15 cellular contexts compared by ENCODE assay signal in the genomic region with DNA sequence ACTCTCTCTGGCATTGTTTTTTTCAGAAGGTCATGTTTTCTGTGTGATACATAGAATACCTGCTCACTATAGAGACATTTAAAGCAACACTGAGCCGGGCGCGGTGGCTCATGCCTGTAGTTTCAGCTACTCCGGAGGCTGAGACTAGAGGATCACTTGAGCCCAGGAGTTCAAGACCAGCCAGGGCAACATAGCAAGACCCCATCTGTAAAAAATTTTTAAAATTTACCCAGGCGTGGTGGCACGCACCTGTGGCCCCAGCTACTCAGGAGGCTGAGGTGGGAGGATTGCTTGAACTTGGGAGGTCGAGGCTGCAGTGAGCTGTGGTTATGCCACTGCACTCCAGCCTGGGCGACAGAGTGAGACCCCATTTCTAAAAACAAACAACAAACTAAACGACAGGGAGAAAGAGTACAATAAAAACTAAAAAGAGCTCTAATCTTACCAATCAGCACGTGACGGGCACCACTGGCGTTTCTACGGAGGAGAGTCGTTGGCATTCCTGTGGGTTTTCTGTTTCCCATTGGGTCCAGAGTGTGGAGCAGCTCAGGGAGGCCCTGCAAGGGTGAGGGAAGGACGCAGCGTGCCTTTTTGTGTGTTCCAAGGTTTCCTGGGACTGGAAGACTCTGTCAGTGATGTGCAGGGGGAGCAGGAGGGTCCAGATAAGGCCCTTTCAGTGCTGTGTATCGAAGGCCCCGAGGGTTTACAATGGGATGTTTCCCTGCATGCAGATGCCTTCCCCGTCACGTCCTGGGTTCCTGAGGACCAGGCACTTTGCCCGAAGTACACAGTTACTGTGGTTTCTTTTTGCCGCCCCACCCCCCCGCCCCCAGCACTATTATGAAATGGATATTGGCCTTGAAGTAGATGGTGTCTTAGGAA. TPM values are rescaled to one million over a fixed set of nuclear protein-coding genes. Genes with fewer than 3 reads are reported as not detected.
DNase-seq lines count a peak whose midpoint lies in the region; ATAC-seq and TF ChIP-seq lines count a peak whose summit lies in the region.
"Had no signal": no experiment of that assay in that cellular context is flagged by ENCODE, and none has a peak within 500 bp of the region (broad histone marks: within the 10 kb centered on the region; RNA-seq: fewer than 3 reads in every experiment).

No MANE protein-coding gene starts in this region.

- CTCF ChIA-PET in MCF 10A (lab: Yijun Ruan, JAX), result interaction anchor here (0.6 to 3.2 kb wide), 32 partner anchors 24 to 518 kb away, joined by 3 to 45 read pairs (median 4); no protein-coding TSS in a partner anchor

- peaks cover 13% of the 10 kb centered on the region for H3K4me1 Mint-ChIP-seq in MCF 10A (ENCODE audit: insufficient read depth, unreplicated experiment)
- H3K4me1 Mint-ChIP-seq: stimulated activated effector memory CD8-positive, alpha-beta T cell treated with anti-CD3 and anti-CD28 coated beads, Interleukin-12 subunit alpha, Interleukin-12 subunit beta, amount 100 ng/mL, for 72 hours had no signal

- H3K4me1 ChIP-seq in right cardiac atrium (ENCODE audit: control insufficient read depth, insufficient read depth, low read length), result no peaks in the 10 kb centered on the region
- no peaks in the 10 kb centered on the region for H3K4me1 ChIP-seq in colonic mucosa

- no peak overlapping the region for H3K9ac ChIP-seq in colonic mucosa (ENCODE audit: low read depth in 2 of 2, low read length in 2 of 2)

- H3K9me3 ChIP-seq in right cardiac atrium (ENCODE audit: control insufficient read depth, low read length), result no peaks in the 10 kb centered on the region
- no peaks in the 10 kb centered on the region for H3K9me3 ChIP-seq in colonic mucosa
- H3K9me3 ChIP-seq: SJCRH30 had no signal

- no peaks in the 10 kb centered on the region for H3K9me3 Mint-ChIP-seq in MCF 10A (ENCODE audit: unreplicated experiment)
- H3K9me3 Mint-ChIP-seq: naive thymus-derived CD4-positive, alpha-beta T cell; stimulated activated effector memory CD8-positive, alpha-beta T cell treated with anti-CD3 and anti-CD28 coated beads, Interleukin-12 subunit alpha, Interleukin-12 subunit beta, amount 100 ng/mL, for 72 hours had no signal

- H3K27ac ChIP-seq in right cardiac atrium (ENCODE audit: low read length) (peak overlapping the region; percentile 57), colonic mucosa (no peak overlapping the region)
- H3K27ac ChIP-seq: SJCRH30 had no signal

- H3K4me3 ChIP-seq in right cardiac atrium (ENCODE audit: low read length) (no peak overlapping the region), colonic mucosa (no peak overlapping the region)
- H3K4me3 ChIP-seq: SJCRH30 had no signal

- TF ChIP-seq CTCF in MCF 10A (IDR thresholded peaks at IDR 0.05; ENCODE audit: unreplicated experiment) (no peak), colonic mucosa (IDR thresholded peaks at IDR 0.05) (no peak)

- H3K27me3 Mint-ChIP-seq in MCF 10A (ENCODE audit: insufficient read depth, unreplicated experiment), result peaks cover 5% of the 10 kb centered on the region
- H3K27me3 Mint-ChIP-seq: naive thymus-derived CD4-positive, alpha-beta T cell had no signal

- H3K36me3 ChIP-seq in colonic mucosa, result no peaks in the 10 kb centered on the region
- H3K36me3 ChIP-seq: SJCRH30 had no signal

- H3K36me3 Mint-ChIP-seq in MCF 10A (ENCODE audit: insufficient read depth, unreplicated experiment), result no peaks in the 10 kb centered on the region
- H3K36me3 Mint-ChIP-seq: naive thymus-derived CD4-positive, alpha-beta T cell; stimulated activated effector memory CD8-positive, alpha-beta T cell treated with anti-CD3 and anti-CD28 coated beads, Interleukin-12 subunit alpha, Interleukin-12 subunit beta, amount 100 ng/mL, for 72 hours had no signal

- H3K27ac Mint-ChIP-seq in MCF 10A (ENCODE audit: low read depth, unreplicated experiment), result no peak overlapping the region
- H3K27ac Mint-ChIP-seq: stimulated activated effector memory CD8-positive, alpha-beta T cell treated with anti-CD3 and anti-CD28 coated beads, Interleukin-12 subunit alpha, Interleukin-12 subunit beta, amount 100 ng/mL, for 72 hours had no signal

- peak; percentile 4 to 21 for ATAC-seq in right cardiac atrium
- ATAC-seq: naive thymus-derived CD4-positive, alpha-beta T cell; stimulated activated effector memory CD8-positive, alpha-beta T cell treated with anti-CD3 and anti-CD28 coated beads, Interleukin-12 subunit alpha, Interleukin-12 subunit beta, amount 100 ng/mL, for 72 hours had no signal

- POLR2A ChIA-PET in MCF 10A (lab: Yijun Ruan, JAX), result interaction anchor here (0.9 to 1.8 kb wide), 9 partner anchors 10 to 271 kb away, joined by 3 to 11 read pairs (median 5); no protein-coding TSS in a partner anchor

- peak; percentile 89 for DNase-seq in H4 (ENCODE audit: low spot score)
- peak; percentile 49 for DNase-seq in MCF 10A (ENCODE audit: unreplicated experiment)
- peak in 2 of 3 donors; percentile 80 to 84 for DNase-seq in right cardiac atrium
- peak; percentile 61 for DNase-seq in stromal cell of bone marrow (ENCODE audit: low read depth)
- no peak for DNase-seq in COLO829 (ENCODE audit: low spot score)
- no peak for DNase-seq in colonic mucosa
- DNase-seq in germinal center (ENCODE audit: low spot score), result no peak
- no peak for DNase-seq in 8988T
- DNase-seq: activated CD4-positive, alpha-beta T cell treated with anti-CD3 and anti-CD28 coated beads for 4 hours; activated gamma-delta T cell treated with Interleukin-2 at 50 U/mL for 16 hours; effector CD8-positive, alpha-beta T cell; Kasumi-1; SJCRH30 had no signal

- H3K4me3 Mint-ChIP-seq in MCF 10A (ENCODE audit: unreplicated experiment), result no peak overlapping the region
- H3K4me3 Mint-ChIP-seq: naive thymus-derived CD4-positive, alpha-beta T cell; stimulated activated effector memory CD8-positive, alpha-beta T cell treated with anti-CD3 and anti-CD28 coated beads, Interleukin-12 subunit alpha, Interleukin-12 subunit beta, amount 100 ng/mL, for 72 hours had no signal

- BruUV-seq in MCF 10A (replicated peaks; lab: Mats Ljungman, UMichigan), result no TSS peak

- WGBS in right cardiac atrium, result 67% methylated on average over 23 of the region's 23 CpGs

- no peaks in the 10 kb centered on the region for H3K27me3 ChIP-seq in right cardiac atrium (ENCODE audit: control insufficient read depth, insufficient read depth)
- H3K27me3 ChIP-seq in colonic mucosa, result peaks cover 3% of the 10 kb centered on the region

- intact Hi-C loops in MCF 10A (cut with micrococcal nuclease), result loop anchor here (10.0 kb wide), 1 partner anchor 473 kb away; the partner anchor contains the start of gene COL5A1
- intact Hi-C loops in right cardiac atrium (cut with DNase I), result loop anchor here (1.0 to 10.0 kb wide), 5 partner anchors 143 to 563 kb away; partner anchors contain the start of gene RXRA (in 2 of the 4)
- intact Hi-C loops in colonic mucosa (cut with DNase I), result loop anchor here (5.0 kb wide), 1 partner anchor 161 kb away; no protein-coding TSS in a partner anchor

RNA-seq across cellular contexts. Expression of gene RNU6ATAC, which starts 7.2 kb away (rescaled TPM):
- total RNA-seq in H4 (2014; rRNA removed; shearing (Covaris generic)), result not detected in 2 replicates
- total RNA-seq in MCF 10A (2022) (21.0 and 53.3 TPM in 2 replicates), right cardiac atrium (100 to 1,000 TPM; 146 to 251 (median 243) TPM), colonic mucosa (100 to 1,000 TPM in 1 of 2 donors, 10 to 100 TPM in 1; 23.0 to 104 TPM)
- polyA plus RNA-seq in right cardiac atrium, result not detected
- total RNA-seq: SJCRH30 had no signal
- polyA plus RNA-seq: naive thymus-derived CD4-positive, alpha-beta T cell had no signal

RNA-seq across cellular contexts. Expression of gene WDR5, which starts 35.7 kb away (rescaled TPM):
- 26.4 and 30.7 TPM in 2 replicates for total RNA-seq in H4 (2014; rRNA removed; shearing (Covaris generic))
- 36.5 and 43.8 TPM in 2 replicates for total RNA-seq in MCF 10A (2022)
- 10 to 100 TPM; 15.4 to 18.3 (median 17.7) TPM for total RNA-seq in right cardiac atrium
- polyA plus RNA-seq in right cardiac atrium, result 13.3 TPM
- 10 to 100 TPM; 22.6 to 38.2 TPM for total RNA-seq in colonic mucosa

Comparison
In these comparisons a context has a peak if more than half of its experiments do, and no peak if none do; other contexts are left out.
1. DNase-seq: peak in H4 (single experiment), MCF 10A (single experiment), right cardiac atrium (2 of 3) and stromal cell of bone marrow (single experiment); none in COLO829 (single experiment), colonic mucosa (single experiment), germinal center (single experiment) and 8988T (single experiment).
2. RNA of gene RNU6ATAC, which starts 7.2 kb away (total RNA-seq): 146 to 251 TPM in right cardiac atrium, 23.0 to 104 TPM in colonic mucosa and 21.0 to 53.3 TPM in MCF 10A; not detected in H4; every median in the first group is over 10 times any median in the second.